Comparison of ENCODE assay signal across 21 cellular contexts in the genomic region with DNA sequence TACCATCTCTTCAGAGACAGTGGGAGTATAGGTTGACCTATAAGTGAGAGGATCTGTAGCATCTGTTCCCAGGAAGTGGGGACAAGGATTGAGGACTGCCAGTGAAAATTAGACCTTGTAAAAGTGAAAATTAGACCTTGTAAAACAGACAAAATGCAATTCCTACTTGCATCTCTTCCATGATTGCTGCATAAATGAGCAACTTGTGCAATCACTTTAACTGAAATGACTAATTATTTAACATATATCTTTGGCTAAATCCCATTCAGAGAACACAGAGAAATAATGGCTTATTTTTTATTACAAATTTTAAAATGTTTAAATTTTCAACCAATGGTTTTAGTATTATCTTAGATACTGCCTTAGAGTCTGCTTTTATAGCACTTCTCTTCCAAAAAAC.
"Had no signal": no experiment of that assay in that cellular context is flagged by ENCODE, and none has a peak within 500 bp of the region (broad histone marks: within the 10 kb centered on the region; RNA-seq: fewer than 3 reads in every experiment).

No MANE protein-coding gene starts in this region.

- H3K4me3 Mint-ChIP-seq: activated CD4-positive, alpha-beta memory T cell treated with anti-CD3 and anti-CD28 coated beads for 36 hours; activated naive CD4-positive, alpha-beta T cell treated with anti-CD3 and anti-CD28 coated beads, Interleukin-2, amount 50 U/mL, for 24 hours; central memory CD8-positive, alpha-beta T cell; nephron progenitor cell; T-helper 1 cell treated with Interleukin-12 subunit alpha and Interleukin-12 subunit beta and Interleukin-4 antibody, amounts not matched to agents 30 μg/mL and 1 μg/mL, for 36 hours had no signal

- H3K4me1 Mint-ChIP-seq: central memory CD8-positive, alpha-beta T cell; nephron progenitor cell had no signal

- DNase-seq: activated CD4-positive, alpha-beta memory T cell treated with anti-CD3 and anti-CD28 coated beads for 36 hours; activated CD4-positive, alpha-beta T cell treated with anti-CD3 and anti-CD28 coated beads for 48 hours; activated effector memory CD4-positive, alpha-beta T cell treated with anti-CD3 and anti-CD28 coated beads, Interleukin-2, amount 50 U/mL, for 16 hours; aorta; dorsolateral prefrontal cortex; heart right ventricle; islet precursor cell; left cardiac atrium; mesendoderm; mucosa of descending colon; nephron progenitor cell; nucleus accumbens; right cardiac atrium; stimulated activated CD4-positive, alpha-beta T cell treated with anti-CD3 and anti-CD28 coated beads, Interleukin-12 subunit alpha, Interleukin-12 subunit beta, amount 100 ng/mL, for 4 hours; stomach; T1000 had no signal

- H3K9me3 Mint-ChIP-seq: activated CD4-positive, alpha-beta memory T cell treated with anti-CD3 and anti-CD28 coated beads for 36 hours; activated naive CD4-positive, alpha-beta T cell treated with anti-CD3 and anti-CD28 coated beads, Interleukin-2, amount 50 U/mL, for 24 hours; central memory CD8-positive, alpha-beta T cell; nephron progenitor cell; T-helper 1 cell treated with Interleukin-12 subunit alpha and Interleukin-12 subunit beta and Interleukin-4 antibody, amounts not matched to agents 30 μg/mL and 1 μg/mL, for 36 hours had no signal

- ATAC-seq: left cardiac atrium, mucosa of descending colon, right cardiac atrium had no signal

- H3K27me3 Mint-ChIP-seq: activated CD4-positive, alpha-beta memory T cell treated with anti-CD3 and anti-CD28 coated beads for 36 hours; activated naive CD4-positive, alpha-beta T cell treated with anti-CD3 and anti-CD28 coated beads, Interleukin-2, amount 50 U/mL, for 24 hours had no signal

- H3K4me3 ChIP-seq: dorsolateral prefrontal cortex, heart right ventricle, mucosa of descending colon, stomach, suprapubic skin, tibial nerve had no signal

- H3K36me3 Mint-ChIP-seq: activated CD4-positive, alpha-beta memory T cell treated with anti-CD3 and anti-CD28 coated beads for 36 hours; activated naive CD4-positive, alpha-beta T cell treated with anti-CD3 and anti-CD28 coated beads, Interleukin-2, amount 50 U/mL, for 24 hours had no signal

- H3K27ac Mint-ChIP-seq: activated CD4-positive, alpha-beta memory T cell treated with anti-CD3 and anti-CD28 coated beads for 36 hours; activated naive CD4-positive, alpha-beta T cell treated with anti-CD3 and anti-CD28 coated beads, Interleukin-2, amount 50 U/mL, for 24 hours; nephron progenitor cell; T-helper 1 cell treated with Interleukin-12 subunit alpha and Interleukin-12 subunit beta and Interleukin-4 antibody, amounts not matched to agents 30 μg/mL and 1 μg/mL, for 36 hours had no signal
